Comparison of ENCODE assay signal across 1 cellular context in the genomic region with DNA sequence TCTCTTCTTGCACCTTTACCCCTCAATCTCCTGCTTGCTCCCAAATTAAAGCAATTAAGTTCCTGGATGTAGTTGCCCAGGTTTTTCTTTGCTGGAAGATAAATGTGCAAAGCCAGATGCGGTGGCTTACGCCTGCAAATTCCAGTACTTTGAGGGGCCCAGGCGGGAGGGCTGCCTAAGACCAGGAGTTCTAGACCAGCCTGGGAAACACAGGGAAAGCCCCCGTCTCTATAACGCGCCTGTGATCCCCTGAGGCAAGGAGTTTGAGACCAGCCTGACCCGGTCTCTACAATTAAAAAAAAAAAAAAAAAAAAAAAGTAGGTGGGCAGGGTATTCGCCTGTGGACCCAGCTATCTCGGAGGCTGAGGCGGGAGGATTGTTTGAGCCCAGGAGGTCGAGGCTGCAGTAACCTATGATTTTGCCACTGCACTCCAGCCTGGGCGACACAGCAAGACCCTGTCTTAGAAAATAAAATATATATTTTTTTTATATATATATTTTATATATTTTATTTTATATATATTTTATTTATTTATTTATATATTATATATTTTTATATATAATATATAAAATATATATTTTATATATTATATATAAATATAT.
TF ChIP-seq lines count a peak whose summit lies in the region.

No MANE protein-coding gene starts in this region.

TF ChIP-seq in SK-N-SH, 30 proteins besides CTCF, POLR2A, EP300 and RAD21 (continued from another document):
- TF ChIP-seq, protein P1, sequence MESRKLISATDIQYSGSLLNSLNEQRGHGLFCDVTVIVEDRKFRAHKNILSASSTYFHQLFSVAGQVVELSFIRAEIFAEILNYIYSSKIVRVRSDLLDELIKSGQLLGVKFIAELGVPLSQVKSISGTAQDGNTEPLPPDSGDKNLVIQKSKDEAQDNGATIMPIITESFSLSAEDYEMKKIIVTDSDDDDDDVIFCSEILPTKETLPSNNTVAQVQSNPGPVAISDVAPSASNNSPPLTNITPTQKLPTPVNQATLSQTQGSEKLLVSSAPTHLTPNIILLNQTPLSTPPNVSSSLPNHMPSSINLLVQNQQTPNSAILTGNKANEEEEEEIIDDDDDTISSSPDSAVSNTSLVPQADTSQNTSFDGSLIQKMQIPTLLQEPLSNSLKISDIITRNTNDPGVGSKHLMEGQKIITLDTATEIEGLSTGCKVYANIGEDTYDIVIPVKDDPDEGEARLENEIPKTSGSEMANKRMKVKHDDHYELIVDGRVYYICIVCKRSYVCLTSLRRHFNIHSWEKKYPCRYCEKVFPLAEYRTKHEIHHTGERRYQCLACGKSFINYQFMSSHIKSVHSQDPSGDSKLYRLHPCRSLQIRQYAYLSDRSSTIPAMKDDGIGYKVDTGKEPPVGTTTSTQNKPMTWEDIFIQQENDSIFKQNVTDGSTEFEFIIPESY (IDR thresholded peaks at IDR 0.05; ENCODE audit: borderline replicate concordance, low read depth) = no peak
- no peak for TF ChIP-seq RFX5 (IDR thresholded peaks at IDR 0.05; ENCODE audit: low read length)
- no peak for TF ChIP-seq JUND (IDR thresholded peaks at IDR 0.05)
- no peak for TF ChIP-seq FOXJ3 (CRISPR knock-in tag; IDR thresholded peaks at IDR 0.05)
- TF ChIP-seq ELF1 (IDR thresholded peaks at IDR 0.05) = no peak
- TF ChIP-seq FOXM1 (IDR thresholded peaks at IDR 0.05; ENCODE audit: low read depth) = no peak
- TF ChIP-seq TAF1 (IDR thresholded peaks at IDR 0.05; ENCODE audit: borderline replicate concordance, low read depth, low read length) = no peak
